In genomic region chr5:73126381-73126780, GRCh38 we compare ENCODE assay signal across 1 cellular context.
TF ChIP-seq lines count a peak whose summit lies in the region.

No MANE protein-coding gene starts in this region.

TF ChIP-seq in GM12878, 131 proteins besides CTCF, POLR2A, EP300 and RAD21 (continued from another document):
- no peak for TF ChIP-seq EGR1 (IDR thresholded peaks at IDR 0.05; ENCODE audit: borderline replicate concordance in 1 of 2, low read depth in 2 of 2, low read length in 2 of 2)
- no peak for TF ChIP-seq ZBTB33 (IDR thresholded peaks at IDR 0.05)
- TF ChIP-seq E2F4 (IDR thresholded peaks at IDR 0.05; ENCODE audit: low read depth, low read length): no peak
- no peak for TF ChIP-seq HDGF (IDR thresholded peaks at IDR 0.05)
